8 cellular contexts compared by ENCODE assay signal in the genomic region with DNA sequence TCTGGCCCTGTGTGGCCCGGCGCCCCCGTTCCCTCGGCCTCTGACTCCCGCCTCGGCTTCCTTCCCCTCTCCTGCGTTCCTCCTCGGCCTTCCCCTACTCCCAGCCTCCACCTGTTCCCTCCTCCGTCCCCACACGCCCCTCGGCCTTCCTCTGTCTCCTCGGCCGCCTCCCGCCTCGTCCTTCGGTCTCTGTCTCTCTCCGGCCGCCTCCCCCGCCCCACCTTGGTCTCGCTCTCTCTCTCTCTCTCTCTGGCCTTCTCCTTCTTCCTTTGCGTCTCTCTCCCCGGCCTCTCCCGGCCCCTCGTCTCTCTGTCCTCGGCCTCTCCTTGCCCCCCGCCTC. TPM values are rescaled to one million over a fixed set of nuclear protein-coding genes. Genes with fewer than 3 reads are reported as not detected.
DNase-seq lines count a peak whose midpoint lies in the region; ATAC-seq and TF ChIP-seq lines count a peak whose summit lies in the region.

No MANE protein-coding gene starts in this region.

- H3K9ac ChIP-seq in SK-N-MC (ENCODE audit: insufficient read length) (peak overlapping the region; percentile 82), rectal smooth muscle tissue (ENCODE audit: low read length) (peak overlapping the region; percentile 51)

- no peaks in the 10 kb centered on the region for H3K27me3 ChIP-seq in rectal smooth muscle tissue (ENCODE audit: control insufficient read depth, insufficient read depth, low read length)

- H3K4me1 ChIP-seq in rectal smooth muscle tissue (ENCODE audit: control insufficient read depth, insufficient read depth, low read length) = peaks cover 25% of the 10 kb centered on the region

- H3K27ac ChIP-seq in SK-N-MC (no peak overlapping the region), rectal smooth muscle tissue (ENCODE audit: low read depth, low read length) (peak overlapping the region; percentile 84)

- intact Hi-C loops in posterior vena cava (cut with DNase I) = loop anchor here in 1 of 2 donors (5.0 kb wide), 1 partner anchor 765 kb away; no protein-coding TSS in a partner anchor

- peak; percentile 17 for ATAC-seq in HG02884 (IDR thresholded peaks at IDR 0.05; ENCODE audit: unreplicated experiment)

- H3K36me3 ChIP-seq in SK-N-MC (ENCODE audit: insufficient read depth, low read length) (peaks cover 28% of the 10 kb centered on the region), rectal smooth muscle tissue (ENCODE audit: control insufficient read depth, insufficient read depth, low read length) (peaks cover 6% of the 10 kb centered on the region)

- no peaks in the 10 kb centered on the region for H3K9me3 ChIP-seq in SK-N-MC (ENCODE audit: low read depth, low read length)

- peak overlapping the region; percentile 81 for H3K4me3 ChIP-seq in SK-N-MC
- H3K4me3 ChIP-seq in fibroblast of mammary gland (ENCODE audit: control insufficient read depth, low read depth, low read length) = peak overlapping the region; percentile 78
- peak overlapping the region; percentile 88 for H3K4me3 ChIP-seq in rectal smooth muscle tissue (ENCODE audit: low read length)

- DNase-seq in NK-92 treated with Interleukin-12 subunit alpha and Interleukin-12 subunit beta, amount 100 ng/mL, for 24 hours (lab: John Stamatoyannopoulos, UW) = peak; percentile 47
- DNase-seq in NK-92 (lab: John Stamatoyannopoulos, UW; ENCODE audit: unreplicated experiment) = no peak
- no peak for DNase-seq in SK-N-MC (ENCODE audit: low read depth, low spot score)
- DNase-seq in fibroblast of mammary gland (ENCODE audit: low read depth) = no peak
- DNase-seq in CD1c-positive myeloid dendritic cell (ENCODE audit: extremely low spot score) = no peak
- no peak for DNase-seq in posterior vena cava (ENCODE audit: low spot score)

- no peak for TF ChIP-seq CTCF in fibroblast of mammary gland (conservative IDR thresholded peaks at IDR 0.05; ENCODE audit: control insufficient read depth, insufficient read depth, low read depth, low read length)

RNA-seq across cellular contexts. Expression of a gene that starts 0.6 kb away (rescaled TPM):
- total RNA-seq in posterior vena cava = 10 to 100 TPM; 13.2 to 16.3 TPM

RNA-seq across cellular contexts. Expression of a gene that starts 44.7 kb away (rescaled TPM):
- 100 to 1,000 TPM; 110 to 132 TPM for total RNA-seq in posterior vena cava
